ENCODE assay signal across 35 cellular contexts in the genomic region with DNA sequence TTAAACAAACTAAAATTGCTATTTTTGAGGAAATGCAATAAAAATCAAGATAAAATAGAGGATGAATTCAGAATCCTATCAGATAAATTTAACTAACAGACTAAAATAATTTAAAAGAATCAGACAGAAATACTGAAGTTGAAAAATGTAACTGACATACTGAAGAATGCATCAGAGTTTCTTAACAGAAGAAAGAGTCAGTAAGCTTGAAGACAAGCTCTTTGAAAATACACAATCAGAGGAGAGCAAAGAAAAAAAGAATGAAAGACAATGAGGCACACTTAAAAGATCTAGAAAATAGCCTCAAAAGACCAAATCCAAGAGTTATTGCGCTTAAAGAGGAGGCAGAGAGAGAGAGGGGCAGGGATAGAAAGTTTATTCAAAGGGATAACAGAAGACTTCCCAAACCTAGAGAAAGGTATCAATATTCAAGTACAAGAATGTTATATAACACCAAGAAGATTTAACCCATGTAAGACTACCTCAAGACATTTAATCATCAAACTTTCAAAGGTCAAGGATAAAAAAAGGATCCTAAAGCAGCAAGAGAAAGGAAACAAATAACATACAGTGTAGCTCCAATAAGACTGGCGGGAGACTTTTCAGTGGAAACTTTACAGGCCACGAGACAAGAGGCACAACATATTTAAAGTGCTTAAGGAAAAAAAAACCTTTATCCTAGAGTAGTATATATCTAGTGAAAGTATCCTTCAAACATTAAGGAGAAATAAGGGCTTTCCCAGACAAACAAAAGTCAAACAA.
"Had no signal": no experiment of that assay in that cellular context is flagged by ENCODE, and none has a peak within 500 bp of the region (broad histone marks: within the 10 kb centered on the region; RNA-seq: fewer than 3 reads in every experiment).

No MANE protein-coding gene starts in this region.

- H3K27me3 ChIP-seq: MG63 had no signal

- H3K4me3 ChIP-seq: MG63 had no signal

- DNase-seq: Karpas-422, Kasumi-1, MG63, MM.1S, MV-4-11, NCI-H1048, NCI-H1092, NCI-H1092 treated with DMSO at 0.1 percent for 48 hours, NCI-H1105, NCI-H1105 treated with DMSO at 0.1 percent for 48 hours, NCI-H1417, NCI-H1417 treated with DMSO at 0.1 percent for 48 hours, NCI-H1436, NCI-H1436 treated with DMSO at 0.1 percent for 48 hours, NCI-H146, NCI-H1694, NCI-H1694 treated with DMSO at 0.1 percent for 48 hours, NCI-H187 treated with DMSO at 0.1 percent for 48 hours, NCI-H1930, NCI-H2029, NCI-H2029 treated with DMSO at 0.1 percent for 48 hours, NCI-H2081, NCI-H2081 treated with DMSO at 0.1 percent for 48 hours, NCI-H2107, NCI-H2171, NCI-H2171 treated with DMSO at 0.1 percent for 48 hours, NCI-H2227 treated with DMSO at 0.1 percent for 48 hours, NCI-H226, NCI-H345, NCI-H446, NCI-H446 treated with DMSO at 0.1 percent for 48 hours, NCI-H510A, NCI-H510A treated with DMSO at 0.1 percent for 48 hours, NCI-H524 had no signal

- H3K36me3 ChIP-seq: MG63 had no signal

- H3K27ac ChIP-seq: KMS-11 had no signal

- H3K4me2 ChIP-seq: KMS-11 had no signal

- H3K9ac ChIP-seq: KMS-11 had no signal
